In the genomic region with DNA sequence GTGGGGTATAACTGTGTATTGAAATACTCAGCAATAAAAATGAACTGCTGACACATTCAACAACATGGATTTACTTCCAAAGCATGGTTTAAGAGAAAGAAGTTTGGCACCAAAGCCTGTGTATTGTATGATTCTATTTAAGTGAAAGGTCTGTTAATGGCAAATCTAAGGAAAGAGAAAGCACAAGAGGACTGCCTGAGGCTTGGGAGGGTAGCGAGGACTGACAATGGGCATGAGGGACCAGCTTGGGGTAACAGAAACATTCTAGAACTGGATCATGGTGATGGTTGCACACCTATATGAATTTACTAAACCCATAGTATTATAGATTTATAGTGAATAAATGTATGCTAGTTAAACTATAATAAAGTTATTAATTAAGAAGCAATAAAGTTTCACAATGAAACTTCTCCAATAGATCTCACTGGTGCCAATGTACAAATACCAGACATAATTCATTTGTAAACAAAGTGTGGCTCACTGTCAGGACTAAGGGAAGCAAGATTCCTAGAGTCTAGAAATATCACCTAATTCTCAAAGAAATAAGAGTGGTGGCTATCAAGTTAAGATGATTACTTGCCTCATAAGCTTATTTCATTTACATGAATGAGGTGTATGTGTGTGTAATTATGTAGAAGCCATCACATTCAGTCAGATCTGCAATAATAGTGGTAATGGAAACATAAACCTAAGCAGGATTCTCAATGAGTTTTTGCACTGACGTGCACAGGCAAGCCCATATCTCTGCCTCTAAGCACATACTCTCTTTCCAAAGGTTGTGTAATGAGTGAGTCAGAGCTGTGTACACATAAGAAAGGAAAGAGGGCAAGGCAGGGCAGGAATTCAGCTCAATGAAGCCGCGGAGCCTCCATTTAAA, we compare ENCODE assay signal across 1 cellular context.
TF ChIP-seq lines count a peak whose summit lies in the region.

No MANE protein-coding gene starts in this region.

TF ChIP-seq in HepG2, 621 proteins besides CTCF, POLR2A, EP300 and RAD21 (continued from another document and continues in another):
- TF ChIP-seq, protein P1, sequence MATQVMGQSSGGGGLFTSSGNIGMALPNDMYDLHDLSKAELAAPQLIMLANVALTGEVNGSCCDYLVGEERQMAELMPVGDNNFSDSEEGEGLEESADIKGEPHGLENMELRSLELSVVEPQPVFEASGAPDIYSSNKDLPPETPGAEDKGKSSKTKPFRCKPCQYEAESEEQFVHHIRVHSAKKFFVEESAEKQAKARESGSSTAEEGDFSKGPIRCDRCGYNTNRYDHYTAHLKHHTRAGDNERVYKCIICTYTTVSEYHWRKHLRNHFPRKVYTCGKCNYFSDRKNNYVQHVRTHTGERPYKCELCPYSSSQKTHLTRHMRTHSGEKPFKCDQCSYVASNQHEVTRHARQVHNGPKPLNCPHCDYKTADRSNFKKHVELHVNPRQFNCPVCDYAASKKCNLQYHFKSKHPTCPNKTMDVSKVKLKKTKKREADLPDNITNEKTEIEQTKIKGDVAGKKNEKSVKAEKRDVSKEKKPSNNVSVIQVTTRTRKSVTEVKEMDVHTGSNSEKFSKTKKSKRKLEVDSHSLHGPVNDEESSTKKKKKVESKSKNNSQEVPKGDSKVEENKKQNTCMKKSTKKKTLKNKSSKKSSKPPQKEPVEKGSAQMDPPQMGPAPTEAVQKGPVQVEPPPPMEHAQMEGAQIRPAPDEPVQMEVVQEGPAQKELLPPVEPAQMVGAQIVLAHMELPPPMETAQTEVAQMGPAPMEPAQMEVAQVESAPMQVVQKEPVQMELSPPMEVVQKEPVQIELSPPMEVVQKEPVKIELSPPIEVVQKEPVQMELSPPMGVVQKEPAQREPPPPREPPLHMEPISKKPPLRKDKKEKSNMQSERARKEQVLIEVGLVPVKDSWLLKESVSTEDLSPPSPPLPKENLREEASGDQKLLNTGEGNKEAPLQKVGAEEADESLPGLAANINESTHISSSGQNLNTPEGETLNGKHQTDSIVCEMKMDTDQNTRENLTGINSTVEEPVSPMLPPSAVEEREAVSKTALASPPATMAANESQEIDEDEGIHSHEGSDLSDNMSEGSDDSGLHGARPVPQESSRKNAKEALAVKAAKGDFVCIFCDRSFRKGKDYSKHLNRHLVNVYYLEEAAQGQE (IDR thresholded peaks at IDR 0.05; ENCODE audit: borderline replicate concordance in 1 of 2, low read depth in 1 of 2, low read length in 2 of 2), result no peak; a peak in 1 of 4 replicates
- TF ChIP-seq CREM (IDR thresholded peaks at IDR 0.05) (peak; percentile 77), CREM (CRISPR knock-in tag; IDR thresholded peaks at IDR 0.05) (no peak), TSC22D2 (CRISPR knock-in tag; IDR thresholded peaks at IDR 0.05; ENCODE audit: borderline replicate concordance) (no peak), POLR2G (IDR thresholded peaks at IDR 0.05; ENCODE audit: low read depth, low read length) (0 out of 2 replicates have a peak, but pooled peaks have one; percentile 27), TCF7 (IDR thresholded peaks at IDR 0.05; ENCODE audit: low read depth) (peak; percentile 50; the same call in 1 of the 2 replicates), NFYC (CRISPR knock-in tag; IDR thresholded peaks at IDR 0.05) (no peak), SRF (IDR thresholded peaks at IDR 0.05; ENCODE audit: low read depth, low read length) (no peak), ZNF382 (CRISPR knock-in tag; IDR thresholded peaks at IDR 0.05; ENCODE audit: borderline replicate concordance) (no peak), ZNF776 (CRISPR knock-in tag; IDR thresholded peaks at IDR 0.05) (no peak), ZNF660 (CRISPR knock-in tag; IDR thresholded peaks at IDR 0.05; ENCODE audit: borderline replicate concordance, low read depth) (no peak), ZFP41 (CRISPR knock-in tag; IDR thresholded peaks at IDR 0.05; ENCODE audit: borderline replicate concordance) (no peak), NFYB (CRISPR knock-in tag; IDR thresholded peaks at IDR 0.05) (no peak), PHF21A (CRISPR knock-in tag; IDR thresholded peaks at IDR 0.05) (peak; percentile 70), NFE2L2 (IDR thresholded peaks at IDR 0.05; ENCODE audit: low read length) (no peak), SOX5 (CRISPR knock-in tag; IDR thresholded peaks at IDR 0.05; ENCODE audit: borderline replicate concordance) (peak; percentile 69; the same call in 1 of the 2 replicates), ARNTL (CRISPR knock-in tag; IDR thresholded peaks at IDR 0.05) (0 out of 2 replicates have a peak, but pooled peaks have one; percentile 53), FOXA1 (IDR thresholded peaks at IDR 0.05) (peak; percentile 60; the same call in 1 of the 2 replicates), FOXA1 (CRISPR knock-in tag; IDR thresholded peaks at IDR 0.05) (peak; percentile 96), ARNT (IDR thresholded peaks at IDR 0.05) (no peak), MLLT10 (CRISPR knock-in tag; IDR thresholded peaks at IDR 0.05) (no peak), ISL2 (CRISPR knock-in tag; IDR thresholded peaks at IDR 0.05) (peak; percentile 83), TBL1XR1 (IDR thresholded peaks at IDR 0.05; ENCODE audit: borderline replicate concordance, low read length, partially characterized antibody) (peak; percentile 47), RFX5 (IDR thresholded peaks at IDR 0.05; ENCODE audit: low read depth, low read length) (no peak), ZNF143 (CRISPR knock-in tag; IDR thresholded peaks at IDR 0.05) (no peak), ZNF557 (CRISPR knock-in tag; IDR thresholded peaks at IDR 0.05) (no peak), NCOR1 (IDR thresholded peaks at IDR 0.05; ENCODE audit: borderline replicate concordance, low read length) (peak; percentile 64; the same call in 1 of the 2 replicates), NCOA5 (CRISPR knock-in tag; IDR thresholded peaks at IDR 0.05) (no peak), MTF2 (CRISPR knock-in tag; IDR thresholded peaks at IDR 0.05; ENCODE audit: borderline replicate concordance) (no peak), ZNF552 (CRISPR knock-in tag; IDR thresholded peaks at IDR 0.05; ENCODE audit: borderline replicate concordance) (no peak), HOXA5 (CRISPR knock-in tag; IDR thresholded peaks at IDR 0.05) (no peak), ZFP82 (CRISPR knock-in tag; IDR thresholded peaks at IDR 0.05; ENCODE audit: borderline replicate concordance) (no peak), ISX (CRISPR knock-in tag; conservative IDR thresholded peaks at IDR 0.05) (no peak), ZFP90 (CRISPR knock-in tag; IDR thresholded peaks at IDR 0.05; ENCODE audit: borderline replicate concordance) (no peak), ZNF652 (CRISPR knock-in tag; IDR thresholded peaks at IDR 0.05; ENCODE audit: borderline replicate concordance, low read depth) (0 out of 2 replicates have a peak, but pooled peaks have one; percentile 18)
- TF ChIP-seq, protein P2, sequence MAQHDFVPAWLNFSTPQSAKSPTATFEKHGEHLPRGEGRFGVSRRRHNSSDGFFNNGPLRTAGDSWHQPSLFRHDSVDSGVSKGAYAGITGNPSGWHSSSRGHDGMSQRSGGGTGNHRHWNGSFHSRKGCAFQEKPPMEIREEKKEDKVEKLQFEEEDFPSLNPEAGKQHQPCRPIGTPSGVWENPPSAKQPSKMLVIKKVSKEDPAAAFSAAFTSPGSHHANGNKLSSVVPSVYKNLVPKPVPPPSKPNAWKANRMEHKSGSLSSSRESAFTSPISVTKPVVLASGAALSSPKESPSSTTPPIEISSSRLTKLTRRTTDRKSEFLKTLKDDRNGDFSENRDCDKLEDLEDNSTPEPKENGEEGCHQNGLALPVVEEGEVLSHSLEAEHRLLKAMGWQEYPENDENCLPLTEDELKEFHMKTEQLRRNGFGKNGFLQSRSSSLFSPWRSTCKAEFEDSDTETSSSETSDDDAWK (CRISPR knock-in tag; IDR thresholded peaks at IDR 0.05), result no peak
- TF ChIP-seq, protein P3, sequence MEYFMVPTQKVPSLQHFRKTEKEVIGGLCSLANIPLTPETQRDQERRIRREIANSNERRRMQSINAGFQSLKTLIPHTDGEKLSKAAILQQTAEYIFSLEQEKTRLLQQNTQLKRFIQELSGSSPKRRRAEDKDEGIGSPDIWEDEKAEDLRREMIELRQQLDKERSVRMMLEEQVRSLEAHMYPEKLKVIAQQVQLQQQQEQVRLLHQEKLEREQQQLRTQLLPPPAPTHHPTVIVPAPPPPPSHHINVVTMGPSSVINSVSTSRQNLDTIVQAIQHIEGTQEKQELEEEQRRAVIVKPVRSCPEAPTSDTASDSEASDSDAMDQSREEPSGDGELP (IDR thresholded peaks at IDR 0.05; ENCODE audit: borderline replicate concordance, low read depth), result no peak
- TF ChIP-seq, protein P4, sequence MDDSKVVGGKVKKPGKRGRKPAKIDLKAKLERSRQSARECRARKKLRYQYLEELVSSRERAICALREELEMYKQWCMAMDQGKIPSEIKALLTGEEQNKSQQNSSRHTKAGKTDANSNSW (CRISPR knock-in tag; IDR thresholded peaks at IDR 0.05; ENCODE audit: borderline replicate concordance), result no peak
- TF ChIP-seq, protein P5, sequence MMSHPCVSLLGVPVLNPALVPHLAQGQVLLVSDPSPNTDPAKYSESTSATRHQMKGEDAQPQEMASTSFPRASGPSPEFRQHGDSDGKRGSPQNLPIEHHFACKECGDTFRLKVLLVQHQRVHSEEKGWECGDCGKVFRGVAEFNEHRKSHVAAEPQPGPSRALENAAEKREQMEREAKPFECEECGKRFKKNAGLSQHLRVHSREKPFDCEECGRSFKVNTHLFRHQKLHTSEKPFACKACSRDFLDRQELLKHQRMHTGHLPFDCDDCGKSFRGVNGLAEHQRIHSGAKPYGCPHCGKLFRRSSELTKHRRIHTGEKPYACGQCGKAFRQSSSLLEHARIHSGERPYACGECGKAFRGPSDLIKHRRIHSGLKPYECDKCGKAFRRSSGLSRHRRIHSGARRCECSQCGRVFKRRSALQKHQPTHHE (CRISPR knock-in tag; IDR thresholded peaks at IDR 0.05; ENCODE audit: borderline replicate concordance), result no peak
- TF ChIP-seq, protein P6, sequence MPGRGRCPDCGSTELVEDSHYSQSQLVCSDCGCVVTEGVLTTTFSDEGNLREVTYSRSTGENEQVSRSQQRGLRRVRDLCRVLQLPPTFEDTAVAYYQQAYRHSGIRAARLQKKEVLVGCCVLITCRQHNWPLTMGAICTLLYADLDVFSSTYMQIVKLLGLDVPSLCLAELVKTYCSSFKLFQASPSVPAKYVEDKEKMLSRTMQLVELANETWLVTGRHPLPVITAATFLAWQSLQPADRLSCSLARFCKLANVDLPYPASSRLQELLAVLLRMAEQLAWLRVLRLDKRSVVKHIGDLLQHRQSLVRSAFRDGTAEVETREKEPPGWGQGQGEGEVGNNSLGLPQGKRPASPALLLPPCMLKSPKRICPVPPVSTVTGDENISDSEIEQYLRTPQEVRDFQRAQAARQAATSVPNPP (CRISPR knock-in tag; IDR thresholded peaks at IDR 0.05), result no peak
- TF ChIP-seq, protein P7, sequence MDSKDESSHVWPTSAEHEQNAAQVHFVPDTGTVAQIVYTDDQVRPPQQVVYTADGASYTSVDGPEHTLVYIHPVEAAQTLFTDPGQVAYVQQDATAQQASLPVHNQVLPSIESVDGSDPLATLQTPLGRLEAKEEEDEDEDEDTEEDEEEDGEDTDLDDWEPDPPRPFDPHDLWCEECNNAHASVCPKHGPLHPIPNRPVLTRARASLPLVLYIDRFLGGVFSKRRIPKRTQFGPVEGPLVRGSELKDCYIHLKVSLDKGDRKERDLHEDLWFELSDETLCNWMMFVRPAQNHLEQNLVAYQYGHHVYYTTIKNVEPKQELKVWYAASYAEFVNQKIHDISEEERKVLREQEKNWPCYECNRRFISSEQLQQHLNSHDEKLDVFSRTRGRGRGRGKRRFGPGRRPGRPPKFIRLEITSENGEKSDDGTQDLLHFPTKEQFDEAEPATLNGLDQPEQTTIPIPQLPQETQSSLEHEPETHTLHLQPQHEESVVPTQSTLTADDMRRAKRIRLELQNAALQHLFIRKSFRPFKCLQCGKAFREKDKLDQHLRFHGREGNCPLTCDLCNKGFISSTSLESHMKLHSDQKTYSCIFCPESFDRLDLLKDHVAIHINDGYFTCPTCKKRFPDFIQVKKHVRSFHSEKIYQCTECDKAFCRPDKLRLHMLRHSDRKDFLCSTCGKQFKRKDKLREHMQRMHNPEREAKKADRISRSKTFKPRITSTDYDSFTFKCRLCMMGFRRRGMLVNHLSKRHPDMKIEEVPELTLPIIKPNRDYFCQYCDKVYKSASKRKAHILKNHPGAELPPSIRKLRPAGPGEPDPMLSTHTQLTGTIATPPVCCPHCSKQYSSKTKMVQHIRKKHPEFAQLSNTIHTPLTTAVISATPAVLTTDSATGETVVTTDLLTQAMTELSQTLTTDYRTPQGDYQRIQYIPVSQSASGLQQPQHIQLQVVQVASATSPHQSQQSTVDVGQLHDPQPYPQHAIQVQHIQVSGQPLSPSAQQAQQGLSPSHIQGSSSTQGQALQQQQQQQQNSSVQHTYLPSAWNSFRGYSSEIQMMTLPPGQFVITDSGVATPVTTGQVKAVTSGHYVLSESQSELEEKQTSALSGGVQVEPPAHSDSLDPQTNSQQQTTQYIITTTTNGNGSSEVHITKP (CRISPR knock-in tag; IDR thresholded peaks at IDR 0.05; ENCODE audit: low read depth), result no peak
- TF ChIP-seq, protein P8, sequence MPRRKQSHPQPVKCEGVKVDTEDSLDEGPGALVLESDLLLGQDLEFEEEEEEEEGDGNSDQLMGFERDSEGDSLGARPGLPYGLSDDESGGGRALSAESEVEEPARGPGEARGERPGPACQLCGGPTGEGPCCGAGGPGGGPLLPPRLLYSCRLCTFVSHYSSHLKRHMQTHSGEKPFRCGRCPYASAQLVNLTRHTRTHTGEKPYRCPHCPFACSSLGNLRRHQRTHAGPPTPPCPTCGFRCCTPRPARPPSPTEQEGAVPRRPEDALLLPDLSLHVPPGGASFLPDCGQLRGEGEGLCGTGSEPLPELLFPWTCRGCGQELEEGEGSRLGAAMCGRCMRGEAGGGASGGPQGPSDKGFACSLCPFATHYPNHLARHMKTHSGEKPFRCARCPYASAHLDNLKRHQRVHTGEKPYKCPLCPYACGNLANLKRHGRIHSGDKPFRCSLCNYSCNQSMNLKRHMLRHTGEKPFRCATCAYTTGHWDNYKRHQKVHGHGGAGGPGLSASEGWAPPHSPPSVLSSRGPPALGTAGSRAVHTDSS (CRISPR knock-in tag; conservative IDR thresholded peaks at IDR 0.05), result no peak
- TF ChIP-seq, protein P9, sequence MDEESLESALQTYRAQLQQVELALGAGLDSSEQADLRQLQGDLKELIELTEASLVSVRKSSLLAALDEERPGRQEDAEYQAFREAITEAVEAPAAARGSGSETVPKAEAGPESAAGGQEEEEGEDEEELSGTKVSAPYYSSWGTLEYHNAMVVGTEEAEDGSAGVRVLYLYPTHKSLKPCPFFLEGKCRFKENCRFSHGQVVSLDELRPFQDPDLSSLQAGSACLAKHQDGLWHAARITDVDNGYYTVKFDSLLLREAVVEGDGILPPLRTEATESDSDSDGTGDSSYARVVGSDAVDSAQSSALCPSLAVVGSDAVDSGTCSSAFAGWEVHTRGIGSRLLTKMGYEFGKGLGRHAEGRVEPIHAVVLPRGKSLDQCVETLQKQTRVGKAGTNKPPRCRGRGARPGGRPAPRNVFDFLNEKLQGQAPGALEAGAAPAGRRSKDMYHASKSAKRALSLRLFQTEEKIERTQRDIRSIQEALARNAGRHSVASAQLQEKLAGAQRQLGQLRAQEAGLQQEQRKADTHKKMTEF (CRISPR knock-in tag; IDR thresholded peaks at IDR 0.05), result peak; percentile 78
- TF ChIP-seq, protein P10, sequence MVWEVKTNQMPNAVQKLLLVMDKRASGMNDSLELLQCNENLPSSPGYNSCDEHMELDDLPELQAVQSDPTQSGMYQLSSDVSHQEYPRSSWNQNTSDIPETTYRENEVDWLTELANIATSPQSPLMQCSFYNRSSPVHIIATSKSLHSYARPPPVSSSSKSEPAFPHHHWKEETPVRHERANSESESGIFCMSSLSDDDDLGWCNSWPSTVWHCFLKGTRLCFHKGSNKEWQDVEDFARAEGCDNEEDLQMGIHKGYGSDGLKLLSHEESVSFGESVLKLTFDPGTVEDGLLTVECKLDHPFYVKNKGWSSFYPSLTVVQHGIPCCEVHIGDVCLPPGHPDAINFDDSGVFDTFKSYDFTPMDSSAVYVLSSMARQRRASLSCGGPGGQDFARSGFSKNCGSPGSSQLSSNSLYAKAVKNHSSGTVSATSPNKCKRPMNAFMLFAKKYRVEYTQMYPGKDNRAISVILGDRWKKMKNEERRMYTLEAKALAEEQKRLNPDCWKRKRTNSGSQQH (CRISPR knock-in tag; IDR thresholded peaks at IDR 0.05; ENCODE audit: low read depth), result no peak
